Comparison of ENCODE assay signal across 13 cellular contexts in the genomic region with DNA sequence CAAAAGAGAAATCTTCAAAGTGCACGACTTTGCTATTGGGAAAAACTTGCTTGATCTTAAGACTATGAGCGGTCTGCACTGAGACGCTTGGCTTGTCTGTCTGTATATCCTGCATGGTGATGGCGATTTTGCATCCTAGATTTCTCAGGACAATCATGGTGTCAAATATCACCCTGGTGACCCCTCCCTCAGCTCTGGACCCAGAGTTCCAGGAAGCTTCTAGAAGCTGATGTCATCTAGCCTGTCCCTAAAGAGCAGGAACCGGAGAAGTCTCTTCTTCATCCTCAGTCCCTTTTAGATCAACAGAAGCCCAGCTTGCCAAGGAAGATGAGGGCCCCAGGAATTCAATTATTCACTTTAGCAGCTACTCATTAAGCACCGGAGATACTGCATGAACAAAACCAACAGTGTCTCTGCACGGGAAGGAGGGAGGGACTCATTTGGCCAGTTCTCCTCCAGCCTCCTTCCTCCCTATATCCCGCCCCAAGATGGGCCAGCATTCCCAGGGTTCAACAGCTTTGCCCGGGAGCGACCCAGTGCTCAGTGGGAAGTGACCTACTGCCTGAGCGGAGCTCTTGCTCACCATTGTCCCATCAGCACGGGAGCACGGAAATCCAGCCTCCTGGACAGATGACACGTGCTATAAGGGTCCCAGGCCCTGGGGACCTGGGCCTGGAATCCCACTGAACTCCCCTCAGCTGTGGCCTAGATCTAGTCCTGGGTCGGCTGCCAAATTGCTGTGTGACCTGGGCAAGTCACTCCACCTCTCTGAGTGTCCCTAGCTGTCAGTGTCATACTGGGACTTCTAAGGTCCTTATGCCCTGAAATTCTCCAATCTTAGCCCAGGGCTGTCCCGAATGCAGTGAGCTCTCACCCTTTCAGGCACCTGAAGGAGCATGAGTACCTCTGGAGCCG. TPM values are rescaled to one million over a fixed set of nuclear protein-coding genes. Genes with fewer than 3 reads are reported as not detected.
DNase-seq lines count a peak whose midpoint lies in the region; ATAC-seq and TF ChIP-seq lines count a peak whose summit lies in the region.
"Had no signal": no experiment of that assay in that cellular context is flagged by ENCODE, and none has a peak within 500 bp of the region (broad histone marks: within the 10 kb centered on the region; RNA-seq: fewer than 3 reads in every experiment).

No MANE protein-coding gene starts in this region.

- H3K27me3 Mint-ChIP-seq in brain = peaks cover 21% of the 10 kb centered on the region
- peaks cover 28% of the 10 kb centered on the region for H3K27me3 Mint-ChIP-seq in activated CD4-positive, alpha-beta T cell treated with anti-CD3 and anti-CD28 coated beads for 36 hours

- no peak overlapping the region for H2BK15ac ChIP-seq in mesendoderm (replicated peaks; ENCODE audit: low read depth)

- H3K4me1 ChIP-seq in mesendoderm (ENCODE audit: control insufficient read depth, low read depth, low read length) (peaks cover 2% of the 10 kb centered on the region), spleen (peaks cover 5 to 53% (median 34%) of the 10 kb centered on the region in 6 donors)

- H3K4me1 Mint-ChIP-seq in brain = peaks cover 54% of the 10 kb centered on the region
- no peaks in the 10 kb centered on the region for H3K4me1 Mint-ChIP-seq in activated CD4-positive, alpha-beta T cell treated with anti-CD3 and anti-CD28 coated beads for 36 hours
- H3K4me1 Mint-ChIP-seq: activated T-helper 17 cell treated with anti-CD3 and anti-CD28 coated beads, Interleukin-2, amount 50 U/mL, for 72 hours had no signal

- no peak overlapping the region for H3K56ac ChIP-seq in mesendoderm (ENCODE audit: low read length)

- H2AK5ac ChIP-seq in mesendoderm (ENCODE audit: low read length) = no peak overlapping the region

- no peaks in the 10 kb centered on the region for H3K9me3 Mint-ChIP-seq in brain
- no peaks in the 10 kb centered on the region for H3K9me3 Mint-ChIP-seq in activated CD4-positive, alpha-beta T cell treated with anti-CD3 and anti-CD28 coated beads for 36 hours (ENCODE audit: low read depth)
- H3K9me3 Mint-ChIP-seq: activated T-helper 17 cell treated with anti-CD3 and anti-CD28 coated beads, Interleukin-2, amount 50 U/mL, for 72 hours; natural killer cell treated with Interleukin-12 subunit alpha and Interleukin-12 subunit beta and Interleukin-15 and Interleukin-18, amount 100 ng/mL, for 72 hours had no signal

- no peak overlapping the region for H3K9ac ChIP-seq in mesendoderm (ENCODE audit: low read length)

- H3K79me2 ChIP-seq in mesendoderm (ENCODE audit: control insufficient read depth, insufficient read depth, low read length) = no peaks in the 10 kb centered on the region

- no peaks in the 10 kb centered on the region for H3K36me3 ChIP-seq in H7 (replicated peaks; ENCODE audit: control insufficient read depth, insufficient read depth, low read length)
- no peaks in the 10 kb centered on the region for H3K36me3 ChIP-seq in mesendoderm (ENCODE audit: control insufficient read depth, insufficient read depth, low read length)
- no peaks in the 10 kb centered on the region for H3K36me3 ChIP-seq in spleen

- CTCF ChIA-PET in activated CD4-positive, alpha-beta T cell treated with anti-CD3 and anti-CD28 coated beads for 36 hours (lab: Charles Lee) = interaction anchor here (0.6 to 0.9 kb wide), 2 partner anchors 9 to 60 kb away, joined by 3 read pairs; no protein-coding TSS in a partner anchor

- H3K4me2 ChIP-seq in mesendoderm (ENCODE audit: low read length) = no peak overlapping the region

- H3K27me3 ChIP-seq in H7 (ENCODE audit: control insufficient read depth, insufficient read depth, low read length) = peaks cover 6% of the 10 kb centered on the region; the same call in 1 of the 2 replicates
- no peaks in the 10 kb centered on the region for H3K27me3 ChIP-seq in mesendoderm (ENCODE audit: insufficient read depth, low read length, poor library complexity)
- peaks cover 0 to 40% (median 11%) of the 10 kb centered on the region in 7 donors for H3K27me3 ChIP-seq in spleen (replicated peaks in 1 of 7)

- H3K79me1 ChIP-seq in mesendoderm (ENCODE audit: low read length) = no peaks in the 10 kb centered on the region

- H2BK120ac ChIP-seq in mesendoderm (ENCODE audit: low read depth, low read length) = no peak overlapping the region

- no peak overlapping the region for H4K5ac ChIP-seq in mesendoderm (ENCODE audit: low read length)

- WGBS in mesendoderm (ENCODE audit: extremely low coverage, insufficient coverage, low lambda C conversion rate) = no CpG with 5 or more reads among the region's 17 CpGs
- 75 to 84% (median 79%) methylated on average over 10 to 17 of the region's 17 CpGs for WGBS in spleen, 5 donors

- ATAC-seq in activated CD4-positive, alpha-beta T cell treated with anti-CD3 and anti-CD28 coated beads for 36 hours = no peak
- ATAC-seq: activated T-helper 17 cell treated with anti-CD3 and anti-CD28 coated beads, Interleukin-2, amount 50 U/mL, for 72 hours; natural killer cell treated with Interleukin-12 subunit alpha and Interleukin-12 subunit beta and Interleukin-15 and Interleukin-18, amount 100 ng/mL, for 72 hours had no signal

- H3K4me3 Mint-ChIP-seq in brain = peak overlapping the region in 3 of 5 experiments; percentile 56 to 83 (median 62)
- no peak overlapping the region for H3K4me3 Mint-ChIP-seq in activated CD4-positive, alpha-beta T cell treated with anti-CD3 and anti-CD28 coated beads for 36 hours
- H3K4me3 Mint-ChIP-seq: activated T-helper 17 cell treated with anti-CD3 and anti-CD28 coated beads, Interleukin-2, amount 50 U/mL, for 72 hours; natural killer cell treated with Interleukin-12 subunit alpha and Interleukin-12 subunit beta and Interleukin-15 and Interleukin-18, amount 100 ng/mL, for 72 hours had no signal

- TF ChIP-seq POLR2A in spleen (IDR thresholded peaks at IDR 0.05) = no peak

- no peak overlapping the region for H3K4ac ChIP-seq in mesendoderm (ENCODE audit: low read depth, low read length)

- H3K27ac Mint-ChIP-seq in brain = peak overlapping the region in 3 of 5 experiments; percentile 10 to 84 (median 81)
- H3K27ac Mint-ChIP-seq in activated CD4-positive, alpha-beta T cell treated with anti-CD3 and anti-CD28 coated beads for 36 hours = no peak overlapping the region
- H3K27ac Mint-ChIP-seq: activated T-helper 17 cell treated with anti-CD3 and anti-CD28 coated beads, Interleukin-2, amount 50 U/mL, for 72 hours; natural killer cell treated with Interleukin-12 subunit alpha and Interleukin-12 subunit beta and Interleukin-15 and Interleukin-18, amount 100 ng/mL, for 72 hours had no signal

- no peak overlapping the region for H3K23ac ChIP-seq in mesendoderm (ENCODE audit: low read length)

- intact Hi-C loops in spleen (cut with DNase I; ENCODE audit: low total_unique reads) = no loop called here
- intact Hi-C loops in activated CD4-positive, alpha-beta T cell treated with anti-CD3 and anti-CD28 coated beads for 36 hours (cut with DNase I, micrococcal nuclease) = no loop called here

- no peak for TF ChIP-seq CTCF in brain (conservative IDR thresholded peaks at IDR 0.05)
- no peak for TF ChIP-seq CTCF in spleen (IDR thresholded peaks at IDR 0.05 in 8 of 11, conservative IDR thresholded peaks at IDR 0.05 in 3 of 11)

- POLR2A ChIA-PET in activated CD4-positive, alpha-beta T cell treated with anti-CD3 and anti-CD28 coated beads for 36 hours (lab: Charles Lee) = interaction anchor here (0.6 kb wide), 1 partner anchor 46 kb away, joined by 3 read pairs; no protein-coding TSS in a partner anchor

- no peak overlapping the region for H2BK5ac ChIP-seq in mesendoderm (ENCODE audit: low read length)

- DNase-seq in H7 = peak; percentile 39
- peak; percentile 67 for DNase-seq in mesendoderm
- no peak for DNase-seq in spleen
- no peak for DNase-seq in EL
- no peak for DNase-seq in activated CD4-positive, alpha-beta T cell treated with anti-CD3 and anti-CD28 coated beads for 36 hours
- no peak for DNase-seq in T-helper 2 cell
- DNase-seq in epidermal melanocyte (ENCODE audit: insufficient read length, low spot score) = no peak
- DNase-seq: activated CD4-positive, alpha-beta T cell treated with anti-CD3 and anti-CD28 coated beads for 48 hours; stimulated activated CD4-positive, alpha-beta T cell treated with anti-CD3 and anti-CD28 coated beads, Interleukin-15, amount 100 ng/mL, for 24 hours had no signal

- no peak overlapping the region for H3K4me3 ChIP-seq in H7 (ENCODE audit: insufficient read depth, low read depth, low read length)
- H3K4me3 ChIP-seq in mesendoderm (ENCODE audit: low read length) = no peak overlapping the region
- H3K4me3 ChIP-seq in spleen = no peak overlapping the region

- H4K8ac ChIP-seq in mesendoderm (ENCODE audit: low read depth, low read length) = no peak overlapping the region

- H3K36me3 Mint-ChIP-seq in brain = no peaks in the 10 kb centered on the region
- no peaks in the 10 kb centered on the region for H3K36me3 Mint-ChIP-seq in activated CD4-positive, alpha-beta T cell treated with anti-CD3 and anti-CD28 coated beads for 36 hours (ENCODE audit: low read depth)
- H3K36me3 Mint-ChIP-seq: natural killer cell treated with Interleukin-12 subunit alpha and Interleukin-12 subunit beta and Interleukin-15 and Interleukin-18, amount 100 ng/mL, for 72 hours had no signal

- H3K27ac ChIP-seq in mesendoderm (ENCODE audit: low read depth, low read length) = no peak overlapping the region
- peak overlapping the region in 5 of 8 donors; percentile 8 to 38 (median 24) for H3K27ac ChIP-seq in spleen
- H3K27ac ChIP-seq: HL-60 had no signal

- no peak overlapping the region for H3K18ac ChIP-seq in mesendoderm (ENCODE audit: low read length)

- no peaks in the 10 kb centered on the region for H3K9me3 ChIP-seq in spleen

RNA-seq across cellular contexts. Expression of a gene that starts 3.8 kb away (rescaled TPM):
- 7.1 and 8.1 TPM in 2 replicates for total RNA-seq in H7 (2014; rRNA removed; shearing (Covaris generic))
- polyA plus RNA-seq in brain (ENCODE audit: insufficient read depth, low read depth, low replicate concordance) (36.6 TPM), spleen (1 to 10 TPM; 2.8 to 6.9 (median 6.3) TPM)
- 14.8 TPM for polyA plus RNA-seq in mesendoderm (2013, experiment 1 of 2)
- 14.4 TPM for polyA plus RNA-seq in mesendoderm (2013, experiment 2 of 2)
- 10 to 100 TPM; 17.6 to 37.2 (median 20.1) TPM for total RNA-seq in spleen
- not detected for total RNA-seq in activated CD4-positive, alpha-beta T cell treated with anti-CD3 and anti-CD28 coated beads for 36 hours
- total RNA-seq: natural killer cell treated with Interleukin-12 subunit alpha and Interleukin-12 subunit beta and Interleukin-15 and Interleukin-18, amount 100 ng/mL, for 72 hours had no signal

Comparison
In these comparisons a context has a peak if more than half of its experiments do, and no peak if none do; other contexts are left out.
1. DNase-seq: peak in H7 (single experiment) and mesendoderm (single experiment); none in spleen (single experiment), EL (single experiment), activated CD4-positive, alpha-beta T cell treated with anti-CD3 and anti-CD28 coated beads for 36 hours (single experiment), T-helper 2 cell (0 of 5) and epidermal melanocyte (single experiment).